1 cellular context compared by ENCODE assay signal in genomic region chr22:31588970-31589675, GRCh38.
TF ChIP-seq lines count a peak whose summit lies in the region.

No MANE protein-coding gene starts in this region.

TF ChIP-seq in WTC11, 78 proteins besides CTCF, POLR2A, EP300 and RAD21 (continued from another document):
- no peak for TF ChIP-seq ATF6 (CRISPR knock-in tag; IDR thresholded peaks at IDR 0.05)
